9 cellular contexts compared by ENCODE assay signal in genomic region chr11:20397281-20397680, GRCh38. TPM values are rescaled to one million over a fixed set of nuclear protein-coding genes. Genes with fewer than 3 reads are reported as not detected.
DNase-seq lines count a peak whose midpoint lies in the region; TF ChIP-seq lines count a peak whose summit lies in the region.
"Had no signal": no experiment of that assay in that cellular context is flagged by ENCODE, and none has a peak within 500 bp of the region (broad histone marks: within the 10 kb centered on the region; RNA-seq: fewer than 3 reads in every experiment).

No MANE protein-coding gene starts in this region.

- intact Hi-C loops in posterior cingulate gyrus (cut with DNase I) = no loop called here

- H3K27me3 Mint-ChIP-seq in osteocyte (ENCODE audit: unreplicated experiment) = no peaks in the 10 kb centered on the region

- H3K4me1 Mint-ChIP-seq in osteocyte (ENCODE audit: unreplicated experiment) = no peaks in the 10 kb centered on the region

- H3K36me3 Mint-ChIP-seq in osteocyte (ENCODE audit: unreplicated experiment) = peaks cover 13% of the 10 kb centered on the region

- peak; percentile 55 for DNase-seq in A172 (ENCODE audit: low spot score)
- DNase-seq in ELR (ENCODE audit: low read depth) = peak; percentile 67
- DNase-seq in H4 (ENCODE audit: low spot score) = peak; percentile 49
- no peak for DNase-seq in LNCaP clone FGC (ENCODE audit: low read depth)
- DNase-seq in RPMI7951 (ENCODE audit: low read depth) = peak; percentile 58
- DNase-seq in epidermal melanocyte (ENCODE audit: insufficient read length, low spot score) = peak; percentile 30
- DNase-seq in osteocyte (ENCODE audit: extremely low spot score, unreplicated experiment) = no peak
- DNase-seq in posterior cingulate gyrus = no peak
- DNase-seq: left cardiac atrium had no signal

- TF ChIP-seq CTCF in LNCaP clone FGC (IDR thresholded peaks at IDR 0.05; ENCODE audit: control insufficient read depth, extremely low read depth, insufficient read depth) = peak; percentile 62
- peak; percentile 66 for TF ChIP-seq CTCF in osteocyte (IDR thresholded peaks at IDR 0.05)

- H3K27ac Mint-ChIP-seq in osteocyte (ENCODE audit: unreplicated experiment) = no peak overlapping the region

- no peak overlapping the region for H3K4me3 Mint-ChIP-seq in osteocyte (ENCODE audit: unreplicated experiment)

- no peak overlapping the region for H3K4me3 ChIP-seq in LNCaP clone FGC (ENCODE audit: low read depth, low read length)

- no peaks in the 10 kb centered on the region for H3K9me3 Mint-ChIP-seq in osteocyte (ENCODE audit: unreplicated experiment)

RNA-seq across cellular contexts. Expression of gene PRMT3, which starts 9.8 kb away (rescaled TPM):
- 49.9 and 61.5 TPM in 2 replicates for total RNA-seq in A172 (2014; rRNA removed; shearing (Covaris generic))
- 33.7 and 42.4 TPM in 2 replicates for total RNA-seq in H4 (2014; rRNA removed; shearing (Covaris generic))
- 14.6 and 18.3 TPM in 2 replicates for total RNA-seq in RPMI7951 (2014; rRNA removed; shearing (Covaris generic))
- 17.7 and 18.9 TPM in 2 replicates for total RNA-seq in osteocyte

RNA-seq across cellular contexts. Expression of gene HTATIP2, which starts 33.8 kb away (rescaled TPM):
- 29.0 and 36.9 TPM in 2 replicates for total RNA-seq in A172 (2014; rRNA removed; shearing (Covaris generic))
- 24.8 and 36.7 TPM in 2 replicates for total RNA-seq in H4 (2014; rRNA removed; shearing (Covaris generic))
- total RNA-seq in RPMI7951 (2014; rRNA removed; shearing (Covaris generic)) = 54.5 and 67.4 TPM in 2 replicates
- total RNA-seq in osteocyte = 19.9 and 24.2 TPM in 2 replicates

Comparison
In these comparisons a context has a peak if more than half of its experiments do, and no peak if none do; other contexts are left out.
1. DNase-seq: peak in A172 (single experiment), ELR (single experiment), H4 (single experiment), RPMI7951 (single experiment) and epidermal melanocyte (single experiment); none in LNCaP clone FGC (single experiment), osteocyte (single experiment) and posterior cingulate gyrus (0 of 10).